2 cellular contexts compared by ENCODE assay signal in genomic region chr14:75046275-75046674, GRCh38.
TF ChIP-seq lines count a peak whose summit lies in the region.

No MANE protein-coding gene starts in this region.

TF ChIP-seq in SK-N-SH treated with all-trans-retinoic acid at 6 μM for 48 hours, 23 proteins besides CTCF, POLR2A, EP300 and RAD21:
- TF ChIP-seq PATZ1 (CRISPR knock-in tag; IDR thresholded peaks at IDR 0.05; ENCODE audit: borderline replicate concordance): no peak

TF ChIP-seq in WTC11, 78 proteins besides CTCF, POLR2A, EP300 and RAD21 (continued from another document):
- TF ChIP-seq E2F4 (CRISPR knock-in tag; IDR thresholded peaks at IDR 0.05; ENCODE audit: borderline replicate concordance, low read depth): no peak
- TF ChIP-seq E2F5 (CRISPR knock-in tag; IDR thresholded peaks at IDR 0.05): no peak
- no peak for TF ChIP-seq OVOL2 (CRISPR knock-in tag; IDR thresholded peaks at IDR 0.05; ENCODE audit: borderline replicate concordance)
- no peak for TF ChIP-seq ZNF416 (CRISPR knock-in tag; IDR thresholded peaks at IDR 0.05)
- TF ChIP-seq STAT6 (CRISPR knock-in tag; conservative IDR thresholded peaks at IDR 0.05; ENCODE audit: low read depth): no peak
- TF ChIP-seq ZNF232 (CRISPR knock-in tag; IDR thresholded peaks at IDR 0.05): no peak
